In the genomic region with DNA sequence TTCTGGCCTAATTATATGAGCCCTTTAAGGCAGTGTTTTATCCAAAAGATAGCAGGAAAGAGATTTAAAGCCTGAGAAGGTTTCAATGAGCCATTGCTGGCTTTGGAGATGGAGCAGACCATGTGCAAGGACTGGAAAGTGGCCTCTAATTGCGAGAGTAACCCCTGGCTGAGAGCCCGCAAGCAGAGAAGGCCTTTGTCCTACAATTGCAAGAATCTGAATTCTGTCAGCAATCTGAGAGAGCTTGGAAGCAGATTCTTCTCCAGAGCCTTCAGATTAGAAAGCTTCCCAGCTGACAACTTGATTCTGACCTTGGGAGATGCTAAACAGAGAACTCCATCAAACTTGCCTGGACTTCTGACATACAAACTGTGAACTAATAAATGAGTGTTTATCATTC, we compare ENCODE assay signal across 17 cellular contexts.
"Had no signal": no experiment of that assay in that cellular context is flagged by ENCODE, and none has a peak within 500 bp of the region (broad histone marks: within the 10 kb centered on the region; RNA-seq: fewer than 3 reads in every experiment).

No MANE protein-coding gene starts in this region.

- H3K4me3 ChIP-seq: gastroesophageal sphincter, heart right ventricle, neural progenitor cell, pancreas, SJCRH30 had no signal

- FAIRE-seq: pancreas had no signal

- H3K9me3 ChIP-seq: pancreas, SJCRH30 had no signal

- H3K4me1 ChIP-seq: gastroesophageal sphincter, heart right ventricle, neural progenitor cell, pancreas, SJCRH30 had no signal

- H3K36me3 ChIP-seq: brain microvascular endothelial cell, gastroesophageal sphincter, heart right ventricle, neural progenitor cell, pancreas, SJCRH30 had no signal

- H3K27me3 ChIP-seq: brain microvascular endothelial cell, gastroesophageal sphincter, heart right ventricle, neural progenitor cell, pancreas, SJCRH30 had no signal

- H3K27ac ChIP-seq: brain microvascular endothelial cell, gastroesophageal sphincter, heart right ventricle, neural progenitor cell, pancreas, SJCRH30 had no signal

- ATAC-seq: gastroesophageal sphincter, left colon had no signal

- DNase-seq: activated B cell treated with CpG ODN at 0.5 μM for 24 hours; activated CD4-positive, alpha-beta T cell treated with anti-CD3 and anti-CD28 coated beads, Interleukin-2, amount 10 ng/mL, durations not matched to agents 7 days and 5 days; activated CD8-positive, alpha-beta memory T cell treated with anti-CD3 and anti-CD28 coated beads, Interleukin-2, amount 50 U/mL, for 48 hours; activated gamma-delta T cell treated with Interleukin-2 at 50 U/mL for 16 hours; anterior cingulate cortex; brain microvascular endothelial cell; heart right ventricle; left colon; mammary epithelial cell; naive B cell; pancreas; SJCRH30; stimulated activated CD4-positive, alpha-beta T cell treated with anti-CD3 and anti-CD28 coated beads, Interleukin-4, amount 100 ng/mL, for 24 hours; stimulated activated naive CD4-positive, alpha-beta T cell; SW 1271 had no signal
